ENCODE assay signal across 8 cellular contexts in the genomic region with DNA sequence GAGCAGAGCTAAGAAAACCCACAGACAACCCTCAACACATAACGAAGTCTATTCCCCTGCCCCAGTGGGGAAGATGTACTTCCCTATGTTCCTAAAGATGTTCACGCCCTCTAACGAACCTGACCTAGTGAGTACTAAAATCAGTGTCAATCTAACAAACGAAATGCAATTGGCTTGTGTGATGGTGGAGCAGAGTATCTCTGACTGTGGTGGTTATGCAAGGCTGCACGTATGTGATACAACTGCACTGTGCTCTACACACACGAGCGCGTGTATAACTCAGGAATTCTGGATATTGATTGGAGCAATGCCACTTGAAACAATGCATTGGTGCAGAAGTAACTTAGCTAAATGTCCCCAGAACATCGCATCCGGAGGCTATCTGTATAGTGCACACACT. TPM values are rescaled to one million over a fixed set of nuclear protein-coding genes. Genes with fewer than 3 reads are reported as not detected.
A peak's percentile ranks its signal among the peaks of the same experiment; 100 is the strongest.
DNase-seq lines count a peak whose midpoint lies in the region; ATAC-seq and TF ChIP-seq lines count a peak whose summit lies in the region.

No MANE protein-coding gene starts in this region.

- peaks cover 3 to 12% of the 10 kb centered on the region in 2 donors for H3K36me3 Mint-ChIP-seq in activated T-cell treated with anti-CD3 and anti-CD28 coated beads, Interleukin-2, amount 50 U/mL, for 72 hours (ENCODE audit: insufficient read depth in 2 of 2)
- H3K36me3 Mint-ChIP-seq in activated CD4-positive, alpha-beta memory T cell treated with anti-CD3 and anti-CD28 coated beads for 36 hours = peaks cover 26% of the 10 kb centered on the region

- H3K9me3 Mint-ChIP-seq in activated T-cell treated with anti-CD3 and anti-CD28 coated beads, Interleukin-2, amount 50 U/mL, for 72 hours = no peaks in the 10 kb centered on the region
- H3K9me3 Mint-ChIP-seq in activated CD4-positive, alpha-beta memory T cell treated with anti-CD3 and anti-CD28 coated beads for 36 hours = no peaks in the 10 kb centered on the region

- H3K4me3 ChIP-seq in iPS-11a (ENCODE audit: low read depth, low read length) (peak overlapping the region; percentile 70), spleen (peak overlapping the region; percentile 55 to 98 (median 96))

- H3K4me1 Mint-ChIP-seq in activated T-cell treated with anti-CD3 and anti-CD28 coated beads, Interleukin-2, amount 50 U/mL, for 72 hours (ENCODE audit: low read depth) = peaks cover 43% of the 10 kb centered on the region
- H3K4me1 Mint-ChIP-seq in activated CD4-positive, alpha-beta memory T cell treated with anti-CD3 and anti-CD28 coated beads for 36 hours (ENCODE audit: low read depth) = peaks cover 39% of the 10 kb centered on the region

- peaks cover 17 to 65% (median 50%) of the 10 kb centered on the region in 6 donors for H3K4me1 ChIP-seq in spleen

- peak overlapping the region in 5 of 8 donors; percentile 86 to 94 (median 89) for H3K27ac ChIP-seq in spleen

- H3K4me3 Mint-ChIP-seq in activated T-cell treated with anti-CD3 and anti-CD28 coated beads, Interleukin-2, amount 50 U/mL, for 72 hours = peak overlapping the region; percentile 90 to 92
- H3K4me3 Mint-ChIP-seq in activated CD4-positive, alpha-beta memory T cell treated with anti-CD3 and anti-CD28 coated beads for 36 hours = peak overlapping the region; percentile 83

- peaks cover 0 to 30% (median 7%) of the 10 kb centered on the region in 6 donors for H3K36me3 ChIP-seq in spleen

- no peaks in the 10 kb centered on the region for H3K9me3 ChIP-seq in spleen

- intact Hi-C loops in activated CD4-positive, alpha-beta memory T cell treated with anti-CD3 and anti-CD28 coated beads for 36 hours (cut with micrococcal nuclease) = loop anchor here (5.0 kb wide), 1 partner anchor 164 kb away; no protein-coding TSS in a partner anchor
- intact Hi-C loops in spleen (cut with DNase I; ENCODE audit: low total_unique reads) = no loop called here

- POLR2A ChIA-PET in activated CD4-positive, alpha-beta memory T cell treated with anti-CD3 and anti-CD28 coated beads for 36 hours (lab: Charles Lee) = interaction anchor here (0.6 to 1.6 kb wide), 3 partner anchors 10 to 53 kb away, joined by 3 to 4 read pairs (median 3); no protein-coding TSS in a partner anchor

- no peak for TF ChIP-seq CTCF in spleen (IDR thresholded peaks at IDR 0.05 in 8 of 11, conservative IDR thresholded peaks at IDR 0.05 in 3 of 11)

- peak overlapping the region; percentile 54 for H3K27ac Mint-ChIP-seq in activated T-cell treated with anti-CD3 and anti-CD28 coated beads, Interleukin-2, amount 50 U/mL, for 72 hours
- peak overlapping the region; percentile 29 for H3K27ac Mint-ChIP-seq in activated CD4-positive, alpha-beta memory T cell treated with anti-CD3 and anti-CD28 coated beads for 36 hours

- DNase-seq in activated T-cell treated with anti-CD3 and anti-CD28 coated beads, Interleukin-2, amount 50 U/mL, for 72 hours = no peak
- DNase-seq in activated T-cell treated with anti-CD3 and anti-CD28 coated beads for 4 hours (no peak), spleen (peak; percentile 6)
- DNase-seq in activated CD4-positive, alpha-beta memory T cell treated with anti-CD3 and anti-CD28 coated beads for 36 hours = no peak

- no peak for ATAC-seq in activated T-cell treated with anti-CD3 and anti-CD28 coated beads, Interleukin-2, amount 50 U/mL, for 72 hours (replicated peaks in 1 of 2)
- ATAC-seq in HG02588 (IDR thresholded peaks at IDR 0.05; ENCODE audit: unreplicated experiment) (no peak), GM21825 (IDR thresholded peaks at IDR 0.05; ENCODE audit: unreplicated experiment) (no peak), GM19324 (IDR thresholded peaks at IDR 0.05; ENCODE audit: low FRiP score, unreplicated experiment) (no peak)

- CTCF ChIA-PET in activated CD4-positive, alpha-beta memory T cell treated with anti-CD3 and anti-CD28 coated beads for 36 hours (lab: Charles Lee) = interaction anchor here (1.2 to 1.6 kb wide), 3 partner anchors 15 to 89 kb away, joined by 3 to 5 read pairs (median 4); partner anchors contain the start of gene IL15RA

- 27 to 37% (median 30%) methylated on average over 10 of the region's 10 CpGs for WGBS in spleen, 5 donors

- H3K27me3 Mint-ChIP-seq in activated T-cell treated with anti-CD3 and anti-CD28 coated beads, Interleukin-2, amount 50 U/mL, for 72 hours (ENCODE audit: low read depth) = no peaks in the 10 kb centered on the region
- H3K27me3 Mint-ChIP-seq in activated CD4-positive, alpha-beta memory T cell treated with anti-CD3 and anti-CD28 coated beads for 36 hours = no peaks in the 10 kb centered on the region

- TF ChIP-seq POLR2A in spleen (IDR thresholded peaks at IDR 0.05) = no peak

- H3K27me3 ChIP-seq in spleen (replicated peaks in 1 of 7) = no peaks in the 10 kb centered on the region

RNA-seq across cellular contexts. Expression of gene ANKRD16, which starts 1.3 kb away (rescaled TPM):
- 1 to 10 TPM; 3.9 to 5.8 TPM for total RNA-seq in activated T-cell treated with anti-CD3 and anti-CD28 coated beads, Interleukin-2, amount 50 U/mL, for 72 hours
- 1 to 10 TPM; 5.9 to 6.4 TPM for total RNA-seq in activated CD4-positive, alpha-beta memory T cell treated with anti-CD3 and anti-CD28 coated beads for 36 hours
- total RNA-seq in spleen = 10 to 100 TPM in 1 of 7 donors, 1 to 10 TPM in 6; 5.8 to 10.5 (median 6.8) TPM
- 1 to 10 TPM; 2.7 to 5.1 (median 4.3) TPM for polyA plus RNA-seq in spleen

RNA-seq across cellular contexts. Expression of gene FBH1, which starts 1.7 kb away (rescaled TPM):
- 10 to 100 TPM; 51.0 to 53.6 TPM for total RNA-seq in activated T-cell treated with anti-CD3 and anti-CD28 coated beads, Interleukin-2, amount 50 U/mL, for 72 hours
- 10 to 100 TPM; 57.8 to 63.4 TPM for total RNA-seq in activated CD4-positive, alpha-beta memory T cell treated with anti-CD3 and anti-CD28 coated beads for 36 hours
- total RNA-seq in spleen = 100 to 1,000 TPM; 101 to 118 (median 111) TPM
- 10 to 100 TPM; 33.4 to 47.8 (median 40.9) TPM for polyA plus RNA-seq in spleen
